Comparison of ENCODE assay signal across 2 cellular contexts in the genomic region with DNA sequence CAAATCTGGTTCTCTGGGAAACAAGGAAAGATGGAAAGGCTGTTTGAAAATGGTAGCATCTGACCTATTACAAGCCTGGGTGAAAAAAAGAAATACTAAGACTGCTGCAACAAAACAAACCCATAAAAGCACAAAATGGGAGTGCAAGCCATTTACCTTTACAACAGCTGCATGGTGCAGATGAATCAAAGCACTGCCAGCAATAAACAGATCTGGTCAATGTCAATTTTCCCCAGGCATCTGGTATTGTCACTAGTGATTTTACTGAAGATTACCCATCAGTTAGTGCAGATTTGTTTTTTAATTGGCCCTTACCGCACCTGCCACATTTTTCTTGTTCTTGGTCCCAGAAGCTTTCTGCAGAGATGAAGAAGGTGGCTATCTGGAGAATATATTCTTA.
TF ChIP-seq lines count a peak whose summit lies in the region.

No MANE protein-coding gene starts in this region.

TF ChIP-seq in SK-N-SH, 30 proteins besides CTCF, POLR2A, EP300 and RAD21 (continued from another document):
- peak; percentile 92; the same call in 1 of the 2 replicates for TF ChIP-seq RCOR1 (IDR thresholded peaks at IDR 0.05; ENCODE audit: low read length)
- TF ChIP-seq GATA2 (CRISPR knock-in tag; IDR thresholded peaks at IDR 0.05): peak; percentile 89
- no peak for TF ChIP-seq SMC3 (IDR thresholded peaks at IDR 0.05; ENCODE audit: low read depth, low read length)
- TF ChIP-seq, protein P1, sequence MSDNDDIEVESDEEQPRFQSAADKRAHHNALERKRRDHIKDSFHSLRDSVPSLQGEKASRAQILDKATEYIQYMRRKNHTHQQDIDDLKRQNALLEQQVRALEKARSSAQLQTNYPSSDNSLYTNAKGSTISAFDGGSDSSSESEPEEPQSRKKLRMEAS (IDR thresholded peaks at IDR 0.05; ENCODE audit: low read depth): no peak
- TF ChIP-seq, protein P2, sequence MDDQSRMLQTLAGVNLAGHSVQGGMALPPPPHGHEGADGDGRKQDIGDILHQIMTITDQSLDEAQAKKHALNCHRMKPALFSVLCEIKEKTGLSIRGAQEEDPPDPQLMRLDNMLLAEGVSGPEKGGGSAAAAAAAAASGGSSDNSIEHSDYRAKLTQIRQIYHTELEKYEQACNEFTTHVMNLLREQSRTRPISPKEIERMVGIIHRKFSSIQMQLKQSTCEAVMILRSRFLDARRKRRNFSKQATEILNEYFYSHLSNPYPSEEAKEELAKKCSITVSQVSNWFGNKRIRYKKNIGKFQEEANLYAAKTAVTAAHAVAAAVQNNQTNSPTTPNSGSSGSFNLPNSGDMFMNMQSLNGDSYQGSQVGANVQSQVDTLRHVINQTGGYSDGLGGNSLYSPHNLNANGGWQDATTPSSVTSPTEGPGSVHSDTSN (IDR thresholded peaks at IDR 0.05): peak; percentile 14; the same call in 1 of the 2 replicates
TF ChIP-seq in SK-N-SH: peak in this region for 7.

TF ChIP-seq in SK-N-SH treated with all-trans-retinoic acid at 6 μM for 48 hours, 23 proteins besides CTCF, POLR2A, EP300 and RAD21 (continued from another document):
- TF ChIP-seq SNAI2 (CRISPR knock-in tag; IDR thresholded peaks at IDR 0.05): no peak
- TF ChIP-seq, protein P3, sequence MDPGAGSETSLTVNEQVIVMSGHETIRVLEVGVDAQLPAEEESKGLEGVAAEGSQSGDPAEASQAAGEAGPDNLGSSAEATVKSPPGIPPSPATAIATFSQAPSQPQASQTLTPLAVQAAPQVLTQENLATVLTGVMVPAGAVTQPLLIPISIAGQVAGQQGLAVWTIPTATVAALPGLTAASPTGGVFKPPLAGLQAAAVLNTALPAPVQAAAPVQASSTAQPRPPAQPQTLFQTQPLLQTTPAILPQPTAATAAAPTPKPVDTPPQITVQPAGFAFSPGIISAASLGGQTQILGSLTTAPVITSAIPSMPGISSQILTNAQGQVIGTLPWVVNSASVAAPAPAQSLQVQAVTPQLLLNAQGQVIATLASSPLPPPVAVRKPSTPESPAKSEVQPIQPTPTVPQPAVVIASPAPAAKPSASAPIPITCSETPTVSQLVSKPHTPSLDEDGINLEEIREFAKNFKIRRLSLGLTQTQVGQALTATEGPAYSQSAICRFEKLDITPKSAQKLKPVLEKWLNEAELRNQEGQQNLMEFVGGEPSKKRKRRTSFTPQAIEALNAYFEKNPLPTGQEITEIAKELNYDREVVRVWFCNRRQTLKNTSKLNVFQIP (CRISPR knock-in tag; IDR thresholded peaks at IDR 0.05; ENCODE audit: borderline replicate concordance, low read depth): no peak
- TF ChIP-seq ZC3H10 (CRISPR knock-in tag; IDR thresholded peaks at IDR 0.05): no peak
- no peak for TF ChIP-seq PPARA (CRISPR knock-in tag; IDR thresholded peaks at IDR 0.05; ENCODE audit: borderline replicate concordance)
- TF ChIP-seq ESRRG (CRISPR knock-in tag; IDR thresholded peaks at IDR 0.05): no peak
- no peak for TF ChIP-seq ISL1 (CRISPR knock-in tag; IDR thresholded peaks at IDR 0.05)
- no peak; the same call in 1 of the 2 replicates for TF ChIP-seq TCF4 (CRISPR knock-in tag; IDR thresholded peaks at IDR 0.05; ENCODE audit: borderline replicate concordance)
- TF ChIP-seq ZNF70 (CRISPR knock-in tag; IDR thresholded peaks at IDR 0.05): no peak
- no peak for TF ChIP-seq ZNF8 (CRISPR knock-in tag; IDR thresholded peaks at IDR 0.05)
- no peak for TF ChIP-seq TOX (CRISPR knock-in tag; IDR thresholded peaks at IDR 0.05; ENCODE audit: borderline replicate concordance)
- TF ChIP-seq, protein P4, sequence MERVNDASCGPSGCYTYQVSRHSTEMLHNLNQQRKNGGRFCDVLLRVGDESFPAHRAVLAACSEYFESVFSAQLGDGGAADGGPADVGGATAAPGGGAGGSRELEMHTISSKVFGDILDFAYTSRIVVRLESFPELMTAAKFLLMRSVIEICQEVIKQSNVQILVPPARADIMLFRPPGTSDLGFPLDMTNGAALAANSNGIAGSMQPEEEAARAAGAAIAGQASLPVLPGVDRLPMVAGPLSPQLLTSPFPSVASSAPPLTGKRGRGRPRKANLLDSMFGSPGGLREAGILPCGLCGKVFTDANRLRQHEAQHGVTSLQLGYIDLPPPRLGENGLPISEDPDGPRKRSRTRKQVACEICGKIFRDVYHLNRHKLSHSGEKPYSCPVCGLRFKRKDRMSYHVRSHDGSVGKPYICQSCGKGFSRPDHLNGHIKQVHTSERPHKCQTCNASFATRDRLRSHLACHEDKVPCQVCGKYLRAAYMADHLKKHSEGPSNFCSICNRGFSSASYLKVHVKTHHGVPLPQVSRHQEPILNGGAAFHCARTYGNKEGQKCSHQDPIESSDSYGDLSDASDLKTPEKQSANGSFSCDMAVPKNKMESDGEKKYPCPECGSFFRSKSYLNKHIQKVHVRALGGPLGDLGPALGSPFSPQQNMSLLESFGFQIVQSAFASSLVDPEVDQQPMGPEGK (CRISPR knock-in tag; IDR thresholded peaks at IDR 0.05; ENCODE audit: borderline replicate concordance): no peak
- no peak for TF ChIP-seq BACH2 (CRISPR knock-in tag; IDR thresholded peaks at IDR 0.05; ENCODE audit: borderline replicate concordance)
- TF ChIP-seq, protein P5, sequence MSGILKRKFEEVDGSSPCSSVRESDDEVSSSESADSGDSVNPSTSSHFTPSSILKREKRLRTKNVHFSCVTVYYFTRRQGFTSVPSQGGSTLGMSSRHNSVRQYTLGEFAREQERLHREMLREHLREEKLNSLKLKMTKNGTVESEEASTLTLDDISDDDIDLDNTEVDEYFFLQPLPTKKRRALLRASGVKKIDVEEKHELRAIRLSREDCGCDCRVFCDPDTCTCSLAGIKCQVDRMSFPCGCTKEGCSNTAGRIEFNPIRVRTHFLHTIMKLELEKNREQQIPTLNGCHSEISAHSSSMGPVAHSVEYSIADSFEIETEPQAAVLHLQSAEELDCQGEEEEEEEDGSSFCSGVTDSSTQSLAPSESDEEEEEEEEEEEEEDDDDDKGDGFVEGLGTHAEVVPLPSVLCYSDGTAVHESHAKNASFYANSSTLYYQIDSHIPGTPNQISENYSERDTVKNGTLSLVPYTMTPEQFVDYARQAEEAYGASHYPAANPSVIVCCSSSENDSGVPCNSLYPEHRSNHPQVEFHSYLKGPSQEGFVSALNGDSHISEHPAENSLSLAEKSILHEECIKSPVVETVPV (CRISPR knock-in tag; IDR thresholded peaks at IDR 0.05): no peak
- no peak for TF ChIP-seq CSDC2 (CRISPR knock-in tag; IDR thresholded peaks at IDR 0.05)
